ENCODE assay signal across 12 cellular contexts in genomic region chr16:70460737-70461261, GRCh38. TPM values are rescaled to one million over a fixed set of nuclear protein-coding genes. Genes with fewer than 3 reads are reported as not detected.
DNase-seq lines count a peak whose midpoint lies in the region; ATAC-seq lines count a peak whose summit lies in the region.
"Had no signal": no experiment of that assay in that cellular context is flagged by ENCODE, and none has a peak within 500 bp of the region (broad histone marks: within the 10 kb centered on the region; RNA-seq: fewer than 3 reads in every experiment).

No MANE protein-coding gene starts in this region.

- no peak overlapping the region for H2BK5ac ChIP-seq in mesendoderm (ENCODE audit: low read length)

- H3K4me1 ChIP-seq in mesendoderm (ENCODE audit: control insufficient read depth, low read depth, low read length) = no peaks in the 10 kb centered on the region

- no peaks in the 10 kb centered on the region for H3K79me1 ChIP-seq in mesendoderm (ENCODE audit: low read length)

- no peaks in the 10 kb centered on the region for H3K79me2 ChIP-seq in mesendoderm (ENCODE audit: control insufficient read depth, insufficient read depth, low read length)

- H2BK15ac ChIP-seq in mesendoderm (replicated peaks; ENCODE audit: low read depth) = no peak overlapping the region

- H3K4me3 ChIP-seq in mesendoderm (ENCODE audit: low read length) = no peak overlapping the region
- H3K4me3 ChIP-seq: stomach had no signal

- H3K4ac ChIP-seq in mesendoderm (ENCODE audit: low read depth, low read length) = no peak overlapping the region

- no peak overlapping the region for H3K4me2 ChIP-seq in mesendoderm (ENCODE audit: low read length)

- H3K23ac ChIP-seq in mesendoderm (ENCODE audit: low read length) = no peak overlapping the region

- H3K27ac ChIP-seq in mesendoderm (ENCODE audit: low read depth, low read length) = no peak overlapping the region
- H3K27ac ChIP-seq: C4-2B had no signal

- H2BK120ac ChIP-seq in mesendoderm (ENCODE audit: low read depth, low read length) = no peak overlapping the region

- peak overlapping the region; percentile 64 for H3K56ac ChIP-seq in mesendoderm (ENCODE audit: low read length)

- no peak overlapping the region for H3K9ac ChIP-seq in mesendoderm (ENCODE audit: low read length)

- H2AK5ac ChIP-seq in mesendoderm (ENCODE audit: low read length) = no peak overlapping the region

- no peak for ATAC-seq in GM21619 (IDR thresholded peaks at IDR 0.05; ENCODE audit: unreplicated experiment)

- WGBS in mesendoderm (ENCODE audit: extremely low coverage, insufficient coverage, low lambda C conversion rate) = no CpG with 5 or more reads among the region's 8 CpGs

- H3K36me3 ChIP-seq in mesendoderm (ENCODE audit: control insufficient read depth, insufficient read depth, low read length) = no peaks in the 10 kb centered on the region

- H3K27me3 ChIP-seq in mesendoderm (ENCODE audit: insufficient read depth, low read length, poor library complexity) = no peaks in the 10 kb centered on the region
- H3K27me3 ChIP-seq: stomach had no signal

- DNase-seq in AG08395 (ENCODE audit: low spot score) = peak; percentile 42
- DNase-seq in NCI-H226 = peak; percentile 26
- DNase-seq in epidermal melanocyte (ENCODE audit: insufficient read length, low spot score) = peak; percentile 24
- peak; percentile 75 for DNase-seq in mesendoderm
- DNase-seq in NCI-H146 (lab: John Stamatoyannopoulos, UW) = no peak
- no peak for DNase-seq in NCI-H187 (lab: John Stamatoyannopoulos, UW)
- no peak for DNase-seq in activated CD4-positive, alpha-beta T cell treated with anti-CD3 and anti-CD28 coated beads for 48 hours
- DNase-seq: activated T-cell treated with anti-CD3 and anti-CD28 coated beads, Interleukin-2, amount 50 U/mL, for 48 hours; effector memory CD4-positive, alpha-beta T cell; stomach had no signal

- no peak overlapping the region for H4K5ac ChIP-seq in mesendoderm (ENCODE audit: low read length)

- H3K18ac ChIP-seq in mesendoderm (ENCODE audit: low read length) = no peak overlapping the region

- no peak overlapping the region for H4K8ac ChIP-seq in mesendoderm (ENCODE audit: low read depth, low read length)

RNA-seq across cellular contexts. Expression of gene FCSK, which starts 6.4 kb away (rescaled TPM):
- polyA plus RNA-seq in mesendoderm (2013, experiment 1 of 2) = 1.4 TPM
- polyA plus RNA-seq in mesendoderm (2013, experiment 2 of 2) = 1.4 TPM

RNA-seq across cellular contexts. Expression of gene ST3GAL2, which starts 21.9 kb away (rescaled TPM):
- polyA plus RNA-seq in mesendoderm (2013, experiment 1 of 2) = 23.5 TPM
- polyA plus RNA-seq in mesendoderm (2013, experiment 2 of 2) = 23.1 TPM

Comparison
In these comparisons a context has a peak if more than half of its experiments do, and no peak if none do; other contexts are left out.
1. DNase-seq: peak in AG08395 (single experiment), NCI-H226 (single experiment), epidermal melanocyte (single experiment) and mesendoderm (single experiment); none in NCI-H146 (single experiment), NCI-H187 (0 of 2) and activated CD4-positive, alpha-beta T cell treated with anti-CD3 and anti-CD28 coated beads for 48 hours (single experiment).